15 cellular contexts compared by ENCODE assay signal in genomic region chrX:110145305-110145704, GRCh38.
DNase-seq lines count a peak whose midpoint lies in the region; ATAC-seq and TF ChIP-seq lines count a peak whose summit lies in the region.
"Had no signal": no experiment of that assay in that cellular context is flagged by ENCODE, and none has a peak within 500 bp of the region (broad histone marks: within the 10 kb centered on the region; RNA-seq: fewer than 3 reads in every experiment).

No MANE protein-coding gene starts in this region.

- H2AFZ ChIP-seq in neural progenitor cell (replicated peaks), result no peak overlapping the region
- H2AFZ ChIP-seq: PC-9 had no signal

- no peak for DNase-seq in cardiac muscle cell (ENCODE audit: low read depth in 1 of 2, low spot score in 1 of 2)
- no peak for DNase-seq in Right ventricle myocardium inferior (ENCODE audit: missing footprints)
- peak; percentile 8 for DNase-seq in MV-4-11 (lab: John Stamatoyannopoulos, UW)
- DNase-seq in neural progenitor cell (ENCODE audit: low spot score), result peak; percentile 63
- no peak for DNase-seq in activated CD4-positive, alpha-beta T cell treated with anti-CD3 and anti-CD28 coated beads for 1 hour
- DNase-seq in NCI-H510A (lab: John Stamatoyannopoulos, UW), result no peak
- no peak for DNase-seq in endodermal cell
- DNase-seq in SW480 (ENCODE audit: low spot score), result no peak
- DNase-seq: H7, HFFc6, KG1, NCI-H1105, PC-9 had no signal

- H3K36me3 Mint-ChIP-seq in neural progenitor cell (peaks cover 17% of the 10 kb centered on the region), endodermal cell (ENCODE audit: low read depth) (peaks cover 2% of the 10 kb centered on the region)

- H4K20me1 ChIP-seq in neural progenitor cell (ENCODE audit: low read depth), result peaks cover 33% of the 10 kb centered on the region

- peak overlapping the region; percentile 15 for H3K4me3 Mint-ChIP-seq in neural progenitor cell
- H3K4me3 Mint-ChIP-seq in endodermal cell, result no peak overlapping the region
- H3K4me3 Mint-ChIP-seq: CD4-positive, alpha-beta memory T cell; HFFc6 had no signal

- H3K9me3 Mint-ChIP-seq in neural progenitor cell (no peaks in the 10 kb centered on the region), endodermal cell (no peaks in the 10 kb centered on the region)
- H3K9me3 Mint-ChIP-seq: CD4-positive, alpha-beta memory T cell; HFFc6 had no signal

- intact Hi-C loops in Right ventricle myocardium inferior (cut with DNase I), result loop anchor here (5.0 to 10.0 kb wide), 3 partner anchors 141 to 431 kb away; partner anchors contain the start of gene TMEM164

- peak overlapping the region; percentile 61 for H3K4me2 ChIP-seq in neural progenitor cell
- H3K4me2 ChIP-seq: BLaER1, PC-9 had no signal

- H3K4me1 Mint-ChIP-seq in neural progenitor cell, result peaks cover 17% of the 10 kb centered on the region
- H3K4me1 Mint-ChIP-seq in endodermal cell, result peaks cover 20% of the 10 kb centered on the region

- H3K9me3 ChIP-seq in cardiac muscle cell (ENCODE audit: low read depth) (no peaks in the 10 kb centered on the region), neural progenitor cell (ENCODE audit: low read depth) (no peaks in the 10 kb centered on the region), endodermal cell (ENCODE audit: control insufficient read depth, low read length) (no peaks in the 10 kb centered on the region)

- H3K27ac Mint-ChIP-seq in neural progenitor cell (no peak overlapping the region), endodermal cell (no peak overlapping the region)
- H3K27ac Mint-ChIP-seq: HFFc6 had no signal

- H3K27me3 ChIP-seq in cardiac muscle cell (no peaks in the 10 kb centered on the region), neural progenitor cell (no peaks in the 10 kb centered on the region), endodermal cell (ENCODE audit: control insufficient read depth, insufficient read depth, low read length, poor library complexity, severe bottlenecking) (no peaks in the 10 kb centered on the region)

- no peak overlapping the region for H3K9ac ChIP-seq in neural progenitor cell
- H3K9ac ChIP-seq in endodermal cell (ENCODE audit: extremely low read depth, low read length, poor library complexity, severe bottlenecking), result no peak overlapping the region
- H3K9ac ChIP-seq: BLaER1 had no signal

- TF ChIP-seq CTCF in cardiac muscle cell (IDR thresholded peaks at IDR 0.05; ENCODE audit: low read depth, low read length) (no peak), neural progenitor cell (IDR thresholded peaks at IDR 0.05) (no peak), endodermal cell (conservative IDR thresholded peaks at IDR 0.05) (no peak)

- H3K36me3 ChIP-seq in cardiac muscle cell (no peaks in the 10 kb centered on the region), neural progenitor cell (no peaks in the 10 kb centered on the region), endodermal cell (ENCODE audit: control insufficient read depth, insufficient read depth, low read length) (no peaks in the 10 kb centered on the region)
- H3K36me3 ChIP-seq: BLaER1 had no signal

- peaks cover 4% of the 10 kb centered on the region for H3K4me1 ChIP-seq in cardiac muscle cell (ENCODE audit: low read depth)
- H3K4me1 ChIP-seq in neural progenitor cell, result peaks cover 6% of the 10 kb centered on the region
- no peaks in the 10 kb centered on the region for H3K4me1 ChIP-seq in endodermal cell (ENCODE audit: control insufficient read depth, insufficient read depth, low read length)
- H3K4me1 ChIP-seq: BLaER1 had no signal

- peaks cover 3% of the 10 kb centered on the region for H3F3A ChIP-seq in neural progenitor cell (ENCODE audit: low read depth)

- H3K27ac ChIP-seq in cardiac muscle cell (peak overlapping the region; percentile 54), neural progenitor cell (no peak overlapping the region), endodermal cell (ENCODE audit: low read depth, low read length) (no peak overlapping the region)
- H3K27ac ChIP-seq: BLaER1, PC-9 had no signal

- no peak for ATAC-seq in Right ventricle myocardium inferior

- H3K79me2 ChIP-seq in neural progenitor cell (ENCODE audit: low read depth), result no peaks in the 10 kb centered on the region

- H3K4me3 ChIP-seq in cardiac muscle cell, result no peak overlapping the region
- no peak overlapping the region for H3K4me3 ChIP-seq in neural progenitor cell
- no peak overlapping the region for H3K4me3 ChIP-seq in endodermal cell (ENCODE audit: low read length)
- H3K4me3 ChIP-seq: BLaER1, PC-9 had no signal

- H3K27me3 Mint-ChIP-seq in neural progenitor cell (ENCODE audit: insufficient read depth, low read depth) (no peaks in the 10 kb centered on the region), endodermal cell (ENCODE audit: insufficient read depth) (no peaks in the 10 kb centered on the region)
- H3K27me3 Mint-ChIP-seq: CD4-positive, alpha-beta memory T cell had no signal

Comparison
In these comparisons a context has a peak if more than half of its experiments do, and no peak if none do; other contexts are left out.
1. DNase-seq: peak in MV-4-11 (single experiment) and neural progenitor cell (single experiment); none in cardiac muscle cell (0 of 2), Right ventricle myocardium inferior (single experiment), activated CD4-positive, alpha-beta T cell treated with anti-CD3 and anti-CD28 coated beads for 1 hour (single experiment), NCI-H510A (single experiment), endodermal cell (single experiment) and SW480 (single experiment).